ENCODE assay signal across 1 cellular context in genomic region chr15:65072617-65073016, GRCh38.
TF ChIP-seq lines count a peak whose summit lies in the region.

No MANE protein-coding gene starts in this region.

TF ChIP-seq in IMR-90, 13 proteins besides CTCF, POLR2A, EP300 and RAD21:
- no peak for TF ChIP-seq ELK1 (IDR thresholded peaks at IDR 0.05; ENCODE audit: borderline replicate concordance, low read depth, low read length)
- no peak for TF ChIP-seq RFX5 (IDR thresholded peaks at IDR 0.05; ENCODE audit: low read depth, low read length)
- no peak for TF ChIP-seq RCOR1 (IDR thresholded peaks at IDR 0.05; ENCODE audit: insufficient replicate concordance, low read length)
- no peak for TF ChIP-seq FOS (IDR thresholded peaks at IDR 0.05; ENCODE audit: low read depth, low read length)
- TF ChIP-seq CEBPB (IDR thresholded peaks at IDR 0.05; ENCODE audit: low read depth, low read length) = no peak
- TF ChIP-seq CHD1 (IDR thresholded peaks at IDR 0.05; ENCODE audit: low read depth, low read length) = no peak
- TF ChIP-seq MAZ (IDR thresholded peaks at IDR 0.05; ENCODE audit: borderline replicate concordance, low read depth, low read length) = no peak
- no peak for TF ChIP-seq MXI1 (IDR thresholded peaks at IDR 0.05; ENCODE audit: borderline replicate concordance, low read depth, low read length)
- no peak for TF ChIP-seq USF2 (IDR thresholded peaks at IDR 0.05; ENCODE audit: low read depth, low read length)
- no peak for TF ChIP-seq BHLHE40 (IDR thresholded peaks at IDR 0.05; ENCODE audit: low read depth, low read length)
- TF ChIP-seq SMC3 (IDR thresholded peaks at IDR 0.05; ENCODE audit: low read depth, low read length) = no peak
